ENCODE assay signal across 10 cellular contexts in the genomic region with DNA sequence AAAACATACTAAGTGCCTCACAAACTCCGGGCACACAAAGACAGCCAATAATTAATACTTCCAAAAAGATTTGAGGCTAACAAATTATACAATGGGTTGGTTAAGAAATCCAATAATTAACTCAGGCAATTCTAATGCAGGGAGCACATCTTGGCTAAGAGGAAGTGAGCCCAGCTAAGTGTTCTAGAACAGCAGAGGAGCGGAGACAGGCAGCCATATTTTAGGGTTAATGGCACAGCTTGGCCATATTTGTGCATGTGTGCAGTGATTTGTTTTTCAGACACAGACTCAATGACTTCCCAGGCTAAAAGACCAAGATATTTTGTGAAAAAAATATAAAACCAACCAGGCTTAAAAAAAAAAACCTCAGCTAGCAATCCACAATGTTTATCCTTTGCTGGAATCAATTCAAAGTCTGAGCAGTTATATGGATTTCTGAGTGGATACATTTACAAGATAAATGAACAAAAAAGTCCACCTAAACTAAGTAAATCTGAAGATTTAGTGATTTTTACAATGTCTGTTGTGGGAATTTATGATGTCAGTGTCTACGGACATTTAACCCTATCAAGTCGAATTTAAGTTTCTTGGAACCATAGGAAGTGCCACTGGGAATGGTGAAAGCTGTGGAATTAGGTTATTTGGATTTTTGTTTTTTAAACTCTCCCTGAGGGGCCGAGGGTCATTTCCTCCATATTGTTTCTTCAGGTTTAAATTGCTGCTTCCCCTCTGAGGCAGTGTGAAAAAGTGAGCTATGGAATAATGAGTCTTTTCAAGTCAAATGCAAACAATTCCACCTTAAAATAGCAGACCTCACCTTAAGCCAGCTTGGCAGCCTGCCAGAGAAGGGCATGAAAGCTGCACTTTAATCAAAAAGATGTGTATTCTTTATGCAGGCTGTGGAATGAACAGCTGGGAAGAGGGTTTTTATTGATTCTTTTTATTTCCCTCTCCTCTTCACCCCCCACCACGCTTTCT.
DNase-seq lines count a peak whose midpoint lies in the region; ATAC-seq and TF ChIP-seq lines count a peak whose summit lies in the region.
"Had no signal": no experiment of that assay in that cellular context is flagged by ENCODE, and none has a peak within 500 bp of the region (broad histone marks: within the 10 kb centered on the region; RNA-seq: fewer than 3 reads in every experiment).

No MANE protein-coding gene starts in this region.

- ATAC-seq in RWPE2 (ENCODE audit: low read depth) = 0 out of 3 replicates have a peak, but pooled peaks have one; percentile 6
- ATAC-seq in aorta (ENCODE audit: low FRiP score) = no peak

- no peak overlapping the region for H3K4me3 ChIP-seq in RWPE2 (ENCODE audit: severe bottlenecking)
- H3K4me3 ChIP-seq in aorta (ENCODE audit: low read length in 2 of 2) = no peak overlapping the region

- peaks cover 12% of the 10 kb centered on the region for H3K4me1 Mint-ChIP-seq in activated CD4-positive, alpha-beta memory T cell treated with anti-CD3 and anti-CD28 coated beads for 36 hours (ENCODE audit: low read depth)

- H3K4me1 ChIP-seq in RWPE2 (ENCODE audit: insufficient read depth, poor library complexity, severe bottlenecking) (peaks cover 31% of the 10 kb centered on the region), aorta (ENCODE audit: control insufficient read depth in 1 of 2, insufficient read depth in 2 of 2, low read length in 2 of 2) (peaks cover 3 to 4% of the 10 kb centered on the region in 2 donors)

- POLR2A ChIA-PET in activated CD4-positive, alpha-beta memory T cell treated with anti-CD3 and anti-CD28 coated beads for 36 hours (lab: Charles Lee) = no interaction called here

- CTCF ChIA-PET in activated CD4-positive, alpha-beta memory T cell treated with anti-CD3 and anti-CD28 coated beads for 36 hours (lab: Charles Lee) = no interaction called here

- no peaks in the 10 kb centered on the region for H3K27me3 Mint-ChIP-seq in activated CD4-positive, alpha-beta memory T cell treated with anti-CD3 and anti-CD28 coated beads for 36 hours
- H3K27me3 Mint-ChIP-seq: activated naive CD4-positive, alpha-beta T cell treated with anti-CD3 and anti-CD28 coated beads, Interleukin-2, amount 50 U/mL, for 24 hours had no signal

- H3K9me3 Mint-ChIP-seq in activated CD4-positive, alpha-beta memory T cell treated with anti-CD3 and anti-CD28 coated beads for 36 hours = peaks cover 4% of the 10 kb centered on the region
- H3K9me3 Mint-ChIP-seq: activated naive CD4-positive, alpha-beta T cell treated with anti-CD3 and anti-CD28 coated beads, Interleukin-2, amount 50 U/mL, for 24 hours had no signal

- H3K27ac Mint-ChIP-seq in activated CD4-positive, alpha-beta memory T cell treated with anti-CD3 and anti-CD28 coated beads for 36 hours = no peak overlapping the region
- H3K27ac Mint-ChIP-seq: activated naive CD4-positive, alpha-beta T cell treated with anti-CD3 and anti-CD28 coated beads, Interleukin-2, amount 50 U/mL, for 24 hours; T-helper 1 cell treated with Interleukin-12 subunit alpha and Interleukin-12 subunit beta and Interleukin-4 antibody, amounts not matched to agents 30 μg/mL and 1 μg/mL, for 36 hours had no signal

- peak; percentile 87 for DNase-seq in DMS153 treated with DMSO at 0.1 percent for 48 hours (lab: John Stamatoyannopoulos, UW; ENCODE audit: unreplicated experiment)
- peak; percentile 91 for DNase-seq in NCI-H1092 treated with DMSO at 0.1 percent for 48 hours (lab: John Stamatoyannopoulos, UW)
- peak; percentile 70 for DNase-seq in RWPE2 (ENCODE audit: low spot score)
- peak; percentile 28 to 66 for DNase-seq in lung microvascular endothelial cell (ENCODE audit: low read depth in 2 of 2)
- DNase-seq in epidermal melanocyte (ENCODE audit: insufficient read length, low spot score) = no peak
- DNase-seq in OCI-M2 (lab: John Stamatoyannopoulos, UW; ENCODE audit: unreplicated experiment) = no peak
- no peak for DNase-seq in activated CD4-positive, alpha-beta memory T cell treated with anti-CD3 and anti-CD28 coated beads for 36 hours
- DNase-seq in aorta = no peak

- no peak for TF ChIP-seq CTCF in RWPE2 (IDR thresholded peaks at IDR 0.05; ENCODE audit: poor library complexity, severe bottlenecking)

- H3K36me3 ChIP-seq in RWPE2 (ENCODE audit: low read depth) (no peaks in the 10 kb centered on the region), aorta (ENCODE audit: control insufficient read depth in 1 of 2, insufficient read depth in 2 of 2, low read length in 1 of 2) (no peaks in the 10 kb centered on the region)

- no peak overlapping the region for H3K27ac ChIP-seq in RWPE2 (ENCODE audit: poor library complexity, severe bottlenecking)
- H3K27ac ChIP-seq in aorta (ENCODE audit: low read depth in 1 of 2, low read length in 2 of 2) = no peak overlapping the region

- H3K9me3 ChIP-seq in RWPE2 (ENCODE audit: severe bottlenecking) (no peaks in the 10 kb centered on the region), aorta (ENCODE audit: control insufficient read depth, low read length) (no peaks in the 10 kb centered on the region)

- no peaks in the 10 kb centered on the region for H3K36me3 Mint-ChIP-seq in activated CD4-positive, alpha-beta memory T cell treated with anti-CD3 and anti-CD28 coated beads for 36 hours
- H3K36me3 Mint-ChIP-seq: activated naive CD4-positive, alpha-beta T cell treated with anti-CD3 and anti-CD28 coated beads, Interleukin-2, amount 50 U/mL, for 24 hours had no signal

- H3K27me3 ChIP-seq in RWPE2 (ENCODE audit: insufficient read depth, poor library complexity, severe bottlenecking) = no peaks in the 10 kb centered on the region
- H3K27me3 ChIP-seq in aorta (ENCODE audit: control insufficient read depth in 1 of 2, insufficient read depth in 2 of 2, low read length in 1 of 2) = no peaks in the 10 kb centered on the region

- H3K4me3 Mint-ChIP-seq in activated CD4-positive, alpha-beta memory T cell treated with anti-CD3 and anti-CD28 coated beads for 36 hours = no peak overlapping the region
- H3K4me3 Mint-ChIP-seq: activated naive CD4-positive, alpha-beta T cell treated with anti-CD3 and anti-CD28 coated beads, Interleukin-2, amount 50 U/mL, for 24 hours; T-helper 1 cell treated with Interleukin-12 subunit alpha and Interleukin-12 subunit beta and Interleukin-4 antibody, amounts not matched to agents 30 μg/mL and 1 μg/mL, for 36 hours had no signal

- WGBS in aorta, 2 donors = 62 to 70% methylated on average over 6 of the region's 6 CpGs

- intact Hi-C loops in activated CD4-positive, alpha-beta memory T cell treated with anti-CD3 and anti-CD28 coated beads for 36 hours (cut with micrococcal nuclease) = no loop called here
- intact Hi-C loops in aorta (cut with DNase I) = no loop called here

Comparison
In these comparisons a context has a peak if more than half of its experiments do, and no peak if none do; other contexts are left out.
1. DNase-seq: peak in DMS153 treated with DMSO at 0.1 percent for 48 hours (single experiment), NCI-H1092 treated with DMSO at 0.1 percent for 48 hours (single experiment), RWPE2 (single experiment) and lung microvascular endothelial cell (2 of 2); none in epidermal melanocyte (single experiment), OCI-M2 (single experiment), activated CD4-positive, alpha-beta memory T cell treated with anti-CD3 and anti-CD28 coated beads for 36 hours (single experiment) and aorta (0 of 2).